8 cellular contexts compared by ENCODE assay signal in the genomic region with DNA sequence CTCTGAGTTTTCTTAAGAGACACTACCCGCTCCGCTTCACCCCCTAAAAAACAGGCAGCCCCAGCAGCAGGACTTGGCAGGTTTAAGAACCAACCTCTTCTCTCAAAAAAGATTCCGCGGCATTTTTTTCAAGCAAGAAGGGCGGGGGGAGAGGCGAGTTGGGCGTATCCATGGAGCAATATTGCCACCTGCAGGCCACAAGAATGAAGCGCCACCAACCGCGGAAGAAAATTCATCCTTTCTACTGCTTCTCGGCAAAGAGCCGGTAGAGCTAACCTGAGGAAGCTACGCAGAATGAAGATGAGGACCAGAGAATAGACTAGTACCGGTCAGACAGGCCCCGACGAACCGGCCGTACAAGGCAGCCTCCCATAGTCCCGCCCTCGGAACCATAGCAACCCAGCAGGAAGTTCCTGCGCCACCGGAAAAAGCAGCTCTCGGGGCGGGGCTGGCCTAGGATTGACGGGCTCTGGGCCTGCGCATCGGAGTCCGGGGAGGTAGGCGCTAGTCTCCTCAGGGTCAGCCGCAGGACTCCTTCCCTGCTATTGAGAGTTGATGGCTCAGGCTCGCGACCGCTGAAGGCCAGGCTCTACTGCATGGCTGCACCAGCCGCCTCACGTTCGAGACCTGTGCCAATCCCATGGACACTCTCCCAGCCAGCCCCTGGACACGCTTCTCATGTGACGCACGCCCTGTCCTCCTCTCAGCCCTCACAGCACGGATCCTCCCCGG.
A peak's percentile ranks its signal among the peaks of the same experiment; 100 is the strongest.
DNase-seq lines count a peak whose midpoint lies in the region; ATAC-seq and TF ChIP-seq lines count a peak whose summit lies in the region.

No MANE protein-coding gene starts in this region.

- CTCF ChIA-PET in activated B cell treated with CpG ODN at 0.5 μM for 24 hours (lab: Charles Lee), result interaction anchor here (0.6 to 1.1 kb wide), 3 partner anchors 13 to 774 kb away, joined by 3 read pairs; no protein-coding TSS in a partner anchor

- peak; percentile 76 for TF ChIP-seq POLR2A in GM18951 (IDR thresholded peaks at IDR 0.05; ENCODE audit: extremely low read depth, insufficient read depth, insufficient read length)

- TF ChIP-seq CTCF in AG10803 (conservative IDR thresholded peaks at IDR 0.05; ENCODE audit: low read length), result peak; percentile 71
- no peak for TF ChIP-seq CTCF in activated B cell treated with CpG ODN at 0.5 μM for 24 hours (IDR thresholded peaks at IDR 0.05)

- H3K27ac Mint-ChIP-seq in activated B cell treated with CpG ODN at 0.5 μM for 24 hours, result peak overlapping the region; percentile 96

- peak overlapping the region; percentile 92 for H3K4me3 Mint-ChIP-seq in activated B cell treated with CpG ODN at 0.5 μM for 24 hours

- H3K9me3 Mint-ChIP-seq in activated B cell treated with CpG ODN at 0.5 μM for 24 hours, result no peaks in the 10 kb centered on the region

- POLR2A ChIA-PET in activated B cell treated with CpG ODN at 0.5 μM for 24 hours (lab: Charles Lee), result interaction anchor here (0.7 to 1.4 kb wide), 7 partner anchors 368 to 1922 kb away, joined by 3 to 18 read pairs (median 4); a partner anchor contains a TSS

- peaks cover 11% of the 10 kb centered on the region for H3K4me1 Mint-ChIP-seq in activated B cell treated with CpG ODN at 0.5 μM for 24 hours

- intact Hi-C loops in activated B cell treated with CpG ODN at 0.5 μM for 24 hours (cut with micrococcal nuclease), result loop anchor here (1.0 to 10.0 kb wide), 4 partner anchors 458 to 927 kb away; a partner anchor contains a TSS

- no peaks in the 10 kb centered on the region for H3K36me3 Mint-ChIP-seq in activated B cell treated with CpG ODN at 0.5 μM for 24 hours (ENCODE audit: low read depth)

- H3K27me3 Mint-ChIP-seq in activated B cell treated with CpG ODN at 0.5 μM for 24 hours, result no peaks in the 10 kb centered on the region

- ATAC-seq in HG03175 (IDR thresholded peaks at IDR 0.05; ENCODE audit: unreplicated experiment) (peak; percentile 99), activated B cell treated with CpG ODN at 0.5 μM for 24 hours (ENCODE audit: low read depth) (peak; percentile 95)

- DNase-seq in AG10803 (ENCODE audit: low read depth) (peak; percentile 85), NCI-H2227 (lab: John Stamatoyannopoulos, UW; ENCODE audit: unreplicated experiment) (peak; percentile 95), activated B cell treated with CpG ODN at 0.5 μM for 24 hours (peak; percentile 73), iris pigment epithelial cell (ENCODE audit: low read depth) (peak; percentile 90)
- DNase-seq in central memory CD4-positive, alpha-beta T cell, result peak; percentile 89
- DNase-seq in stimulated activated CD4-positive, alpha-beta T cell treated with anti-CD3 and anti-CD28 coated beads, Interleukin-12 subunit alpha, Interleukin-12 subunit beta, amount 100 ng/mL, for 24 hours (ENCODE audit: low read depth in 2 of 2), result peak; percentile 75 to 82

- in situ Hi-C loops in GM18951 (cut with MboI; ENCODE audit: low sequenced_read_pairs, unreplicated experiment), result no loop called here

- H3K4me3 ChIP-seq in AG10803 (ENCODE audit: low read length), result peak overlapping the region; percentile 64

Comparison
In these comparisons a context has a peak if more than half of its experiments do, and no peak if none do; other contexts are left out.
1. Peak in every context shown above with its lines: DNase-seq, ATAC-seq and H3K4me3 ChIP-seq.